9 cellular contexts compared by ENCODE assay signal in genomic region chr4:94534401-94535312, GRCh38.
DNase-seq lines count a peak whose midpoint lies in the region; ATAC-seq, FAIRE-seq and TF ChIP-seq lines count a peak whose summit lies in the region.
"Had no signal": no experiment of that assay in that cellular context is flagged by ENCODE, and none has a peak within 500 bp of the region (broad histone marks: within the 10 kb centered on the region; RNA-seq: fewer than 3 reads in every experiment).

No MANE protein-coding gene starts in this region.

- 0 out of 4 replicates have a peak, but pooled peaks of 1 of the 2 experiments have one; percentile 2 for TF ChIP-seq RAD21 in K562 (CRISPR knock-in tag; conservative IDR thresholded peaks at IDR 0.05 in 1 of 2, IDR thresholded peaks at IDR 0.05 in 1 of 2)

- no peak overlapping the region for H3K4me3 Mint-ChIP-seq in neural crest cell

- H3K36me3 ChIP-seq in K562 (ENCODE audit: control insufficient read depth, insufficient read depth, low read length) (no peaks in the 10 kb centered on the region), SJCRH30 (no peaks in the 10 kb centered on the region)

- peak overlapping the region; percentile 63 for H2AFZ ChIP-seq in K562 (ENCODE audit: low read depth, low read length)

- H3K9me3 Mint-ChIP-seq in neural crest cell = no peaks in the 10 kb centered on the region

- H3K4me3 ChIP-seq in K562 (peak overlapping the region; percentile 8; the same call in 1 of the 2 replicates), SJCRH30 (no peak overlapping the region)

- H3K4me1 Mint-ChIP-seq in neural crest cell = peaks cover 32% of the 10 kb centered on the region

- TF ChIP-seq CTCF in K562 (IDR thresholded peaks at IDR 0.05 in 2 of 3, conservative IDR thresholded peaks at IDR 0.05 in 1 of 3; ENCODE audit: insufficient read depth in 2 of 3, low read depth in 1 of 3, low read length in 3 of 3) (no peak), neural crest cell (conservative IDR thresholded peaks at IDR 0.05) (no peak)

- peak overlapping the region; percentile 78 for H3K4me2 ChIP-seq in K562 (ENCODE audit: insufficient read depth, low read length)

- peak; percentile 79 for TF ChIP-seq EP300 in K562 (IDR thresholded peaks at IDR 0.05; ENCODE audit: low read length)

- CTCF ChIA-PET in K562 (lab: Yijun Ruan, JAX; ENCODE audit: low intra/inter-chr PET ratio) = no interaction called here

- POLR2A ChIA-PET in K562 (lab: Yijun Ruan, JAX) = no interaction called here

- in situ Hi-C loops in K562 (cut with MboI) = no loop called here

- peak overlapping the region; percentile 69 to 84 for H3K9ac ChIP-seq in K562 (ENCODE audit: insufficient read depth in 1 of 2, low read depth in 2 of 2, low read length in 2 of 2)

- 1% methylated on average over 5 of the region's 5 CpGs for WGBS in K562 (ENCODE audit: insufficient coverage, low coverage, missing lambda C conversion rate)

- H3K27me3 ChIP-seq in K562 (ENCODE audit: control insufficient read depth in 2 of 2, insufficient read depth in 2 of 2, low read length in 2 of 2) (no peaks in the 10 kb centered on the region), SJCRH30 (no peaks in the 10 kb centered on the region)

- no TSS peak for BruUV-seq in K562 (replicated peaks; lab: Mats Ljungman, UMichigan)

- H3K4me1 ChIP-seq in K562 (replicated peaks in 1 of 2; ENCODE audit: control insufficient read depth in 2 of 2, insufficient read depth in 2 of 2, low read length in 2 of 2) (peaks cover 13 to 48% of the 10 kb centered on the region in 2 experiments), SJCRH30 (peaks cover 11% of the 10 kb centered on the region)

- ATAC-seq in GM19463 (IDR thresholded peaks at IDR 0.05; ENCODE audit: unreplicated experiment) (peak; percentile 89), HG03175 (IDR thresholded peaks at IDR 0.05; ENCODE audit: unreplicated experiment) (peak; percentile 90), K562 (peak; percentile 76)
- ATAC-seq: Panc1 had no signal

- no peaks in the 10 kb centered on the region for H3K9me1 ChIP-seq in K562 (ENCODE audit: control insufficient read depth, insufficient read depth, low read length)

- peaks cover 4% of the 10 kb centered on the region for H3K36me3 Mint-ChIP-seq in neural crest cell (ENCODE audit: low read depth)

- FAIRE-seq in K562 (lab: Jason Lieb, UNC) = peak; percentile 85

- peak overlapping the region; percentile 2 for H3K27ac Mint-ChIP-seq in neural crest cell (ENCODE audit: unreplicated experiment)

- intact Hi-C loops in K562 (cut with micrococcal nuclease) = loop anchor here (1.0 to 5.0 kb wide), 4 partner anchors 16 to 127 kb away; no protein-coding TSS in a partner anchor

- H3K27ac ChIP-seq in K562 (ENCODE audit: extremely low read depth, low read depth, low read length) = peak overlapping the region; percentile 95
- H3K27ac ChIP-seq in SJCRH30 = no peak overlapping the region

- no peaks in the 10 kb centered on the region for H4K20me1 ChIP-seq in K562 (replicated peaks; ENCODE audit: control insufficient read depth, insufficient read depth, low read length)

- peaks cover 88% of the 10 kb centered on the region for H3K79me2 ChIP-seq in K562 (ENCODE audit: control insufficient read depth, insufficient read depth, low read length)

- H3K9me3 ChIP-seq in K562 (replicated peaks; ENCODE audit: control insufficient read depth, insufficient read depth, low read depth, low read length) (no peaks in the 10 kb centered on the region), SJCRH30 (replicated peaks) (no peaks in the 10 kb centered on the region)

- DNase-seq in K562 (ENCODE audit: extremely low read depth in 1 of 4, low spot score in 3 of 4) (peak; percentile 53 to 80 (median 58)), neural crest cell (ENCODE audit: low read depth, low spot score) (no peak), SJCRH30 (no peak), cerebellar nuclear complex (lab: John Stamatoyannopoulos, UW) (no peak), HK-2 (ENCODE audit: unreplicated experiment) (no peak)
- no peak for DNase-seq in activated CD4-positive, alpha-beta T cell treated with anti-CD3 and anti-CD28 coated beads for 1 hour

- no peak for TF ChIP-seq POLR2A in K562 (conservative IDR thresholded peaks at IDR 0.05)

- no peaks in the 10 kb centered on the region for H3K27me3 Mint-ChIP-seq in neural crest cell (ENCODE audit: low read depth)

TF ChIP-seq in K562, 482 proteins besides CTCF, POLR2A, EP300 and RAD21 (continues in another document):
- peak; percentile 70 for TF ChIP-seq MTA2 (IDR thresholded peaks at IDR 0.05; ENCODE audit: low read depth)
- TF ChIP-seq NFIC (IDR thresholded peaks at IDR 0.05) = peak; percentile 49
- TF ChIP-seq RREB1 (CRISPR knock-in tag; IDR thresholded peaks at IDR 0.05) = no peak
- TF ChIP-seq POLR2AphosphoS5 (IDR thresholded peaks at IDR 0.05; ENCODE audit: control insufficient read depth, insufficient read depth, low read depth, low read length) = 0 out of 2 replicates have a peak, but pooled peaks have one; percentile 15
- no peak for TF ChIP-seq ATF2 (CRISPR knock-in tag; IDR thresholded peaks at IDR 0.05)
- 0 out of 2 replicates have a peak, but pooled peaks have one; percentile 38 for TF ChIP-seq ZKSCAN8 (CRISPR knock-in tag; IDR thresholded peaks at IDR 0.05)
- TF ChIP-seq NCOA1 (IDR thresholded peaks at IDR 0.05; ENCODE audit: low read depth) = peak; percentile 35; the same call in 1 of the 2 replicates
- TF ChIP-seq STAT5A (IDR thresholded peaks at IDR 0.05; ENCODE audit: borderline replicate concordance, low read length) = peak; percentile 30; the same call in 1 of the 2 replicates

Comparison
In these comparisons a context has a peak if more than half of its experiments do, and no peak if none do; other contexts are left out.
1. DNase-seq: peak in K562 (4 of 4); none in neural crest cell (single experiment), SJCRH30 (0 of 2), cerebellar nuclear complex (0 of 2), HK-2 (single experiment) and activated CD4-positive, alpha-beta T cell treated with anti-CD3 and anti-CD28 coated beads for 1 hour (single experiment).
2. Peak in every context shown above with its lines, with median percentiles within 50 percentile points of each other: ATAC-seq.